ENCODE assay signal across 32 cellular contexts in genomic region chr2:229701062-229701461, GRCh38. TPM values are rescaled to one million over a fixed set of nuclear protein-coding genes. Genes with fewer than 3 reads are reported as not detected.
"Had no signal": no experiment of that assay in that cellular context is flagged by ENCODE, and none has a peak within 500 bp of the region (broad histone marks: within the 10 kb centered on the region; RNA-seq: fewer than 3 reads in every experiment).

No MANE protein-coding gene starts in this region.

- H2AFZ ChIP-seq: parathyroid adenoma had no signal

- H3K4me3 Mint-ChIP-seq: naive thymus-derived CD8-positive, alpha-beta T cell; natural killer cell treated with Interleukin-12 subunit alpha and Interleukin-12 subunit beta and Interleukin-15 and Interleukin-18, amount 100 ng/mL, for 72 hours; nephron progenitor cell; neural crest cell; stimulated activated memory B cell treated with anti-CD40 and anti-IgM and Interleukin-4, amounts not matched to agents 10 μg/mL and 1 μg/mL and 100 μg/mL, for 72 hours; stimulated activated naive CD8-positive, alpha-beta T cell treated with anti-CD3 and anti-CD28 coated beads, Interleukin-15, amount 100 ng/mL, for 72 hours; type B pancreatic cell had no signal

- ATAC-seq: naive thymus-derived CD8-positive, alpha-beta T cell; natural killer cell treated with Interleukin-12 subunit alpha and Interleukin-12 subunit beta and Interleukin-15 and Interleukin-18, amount 100 ng/mL, for 72 hours; psoas muscle; right cardiac atrium; sciatic nerve; stimulated activated memory B cell treated with anti-CD40 and anti-IgM and Interleukin-4, amounts not matched to agents 10 μg/mL and 1 μg/mL and 100 μg/mL, for 72 hours; stimulated activated naive CD8-positive, alpha-beta T cell treated with anti-CD3 and anti-CD28 coated beads, Interleukin-15, amount 100 ng/mL, for 72 hours; stimulated activated naive CD8-positive, alpha-beta T cell treated with anti-CD3 and anti-CD28 coated beads, Interleukin-15, Interleukin-2, amounts not matched to agents 100 U/mL and 50 U/mL, for 24 hours; upper lobe of right lung had no signal

- DNase-seq: naive thymus-derived CD8-positive, alpha-beta T cell; nephron progenitor cell; nucleus accumbens; posterior cingulate gyrus; psoas muscle; right cardiac atrium; spleen; stimulated activated CD4-positive, alpha-beta T cell treated with anti-CD3 and anti-CD28 coated beads, Interleukin-12 subunit alpha, Interleukin-12 subunit beta, amount 100 ng/mL, for 4 hours; stimulated activated CD4-positive, alpha-beta T cell treated with anti-CD3 and anti-CD28 coated beads, Interleukin-1b, Interleukin-23, amount 100 ng/mL, for 48 hours; stimulated activated CD4-positive, alpha-beta T cell treated with anti-CD3 and anti-CD28 coated beads, Interleukin-4, amount 100 ng/mL, for 1 hour; stimulated activated CD4-positive, alpha-beta T cell treated with anti-CD3 and anti-CD28 coated beads, Interleukin-4, amount 100 ng/mL, for 4 hours; stimulated activated CD8-positive, alpha-beta memory T cell treated with anti-CD3 and anti-CD28 coated beads, Interleukin-4, amount 100 ng/mL, for 48 hours; stimulated activated naive CD4-positive, alpha-beta T cell; stimulated activated naive CD8-positive, alpha-beta T cell treated with anti-CD3 and anti-CD28 coated beads, Interleukin-15, amount 100 ng/mL, for 72 hours; stimulated activated naive CD8-positive, alpha-beta T cell treated with anti-CD3 and anti-CD28 coated beads, Interleukin-15, Interleukin-2, amounts not matched to agents 100 U/mL and 50 U/mL, for 24 hours; substantia nigra; testis; tibial artery; transverse colon; upper lobe of right lung; uterus had no signal

- H3K4me2 ChIP-seq: smooth muscle cell had no signal

- H3K9me3 Mint-ChIP-seq: natural killer cell treated with Interleukin-12 subunit alpha and Interleukin-12 subunit beta and Interleukin-15 and Interleukin-18, amount 100 ng/mL, for 72 hours; nephron progenitor cell; neural crest cell; stimulated activated memory B cell treated with anti-CD40 and anti-IgM and Interleukin-4, amounts not matched to agents 10 μg/mL and 1 μg/mL and 100 μg/mL, for 72 hours; stimulated activated naive CD8-positive, alpha-beta T cell treated with anti-CD3 and anti-CD28 coated beads, Interleukin-15, amount 100 ng/mL, for 72 hours; type B pancreatic cell had no signal

- H3K36me3 ChIP-seq: neutrophil, spleen, suprapubic skin, tibial artery, transverse colon, upper lobe of right lung, uterus had no signal

- H3K27me3 ChIP-seq: testis, transverse colon, uterus had no signal

- H3K27ac ChIP-seq: neutrophil, parathyroid adenoma, psoas muscle, skin epidermis, spleen, suprapubic skin, testis, tibial artery, transverse colon, upper lobe of right lung, uterus had no signal

- H3K4me1 Mint-ChIP-seq: naive thymus-derived CD8-positive, alpha-beta T cell; stimulated activated memory B cell treated with anti-CD40 and anti-IgM and Interleukin-4, amounts not matched to agents 10 μg/mL and 1 μg/mL and 100 μg/mL, for 72 hours; stimulated activated naive CD8-positive, alpha-beta T cell treated with anti-CD3 and anti-CD28 coated beads, Interleukin-15, amount 100 ng/mL, for 72 hours had no signal

- H3K9me3 ChIP-seq: neutrophil, psoas muscle, spleen, suprapubic skin, testis, tibial artery, transverse colon, upper lobe of right lung, uterus had no signal

- H3K36me3 Mint-ChIP-seq: natural killer cell treated with Interleukin-12 subunit alpha and Interleukin-12 subunit beta and Interleukin-15 and Interleukin-18, amount 100 ng/mL, for 72 hours; stimulated activated memory B cell treated with anti-CD40 and anti-IgM and Interleukin-4, amounts not matched to agents 10 μg/mL and 1 μg/mL and 100 μg/mL, for 72 hours; type B pancreatic cell had no signal

- H3K4me1 ChIP-seq: parathyroid adenoma, psoas muscle, spleen, suprapubic skin, testis, tibial artery, transverse colon, upper lobe of right lung, uterus had no signal

- H3K9ac ChIP-seq: parathyroid adenoma had no signal

- H3K27ac Mint-ChIP-seq: naive thymus-derived CD8-positive, alpha-beta T cell; natural killer cell treated with Interleukin-12 subunit alpha and Interleukin-12 subunit beta and Interleukin-15 and Interleukin-18, amount 100 ng/mL, for 72 hours; nephron progenitor cell; progenitor cell of endocrine pancreas; stimulated activated memory B cell treated with anti-CD40 and anti-IgM and Interleukin-4, amounts not matched to agents 10 μg/mL and 1 μg/mL and 100 μg/mL, for 72 hours; stimulated activated naive CD8-positive, alpha-beta T cell treated with anti-CD3 and anti-CD28 coated beads, Interleukin-15, amount 100 ng/mL, for 72 hours; type B pancreatic cell had no signal

- H3K4me3 ChIP-seq: psoas muscle, skin epidermis, smooth muscle cell, spleen, suprapubic skin, testis, tibial artery, transverse colon, upper lobe of right lung, uterus had no signal

RNA-seq across cellular contexts. Expression of gene DNER, which starts 13.3 kb away (rescaled TPM):
- total RNA-seq: naive thymus-derived CD8-positive, alpha-beta T cell had no signal
- polyA plus RNA-seq: naive thymus-derived CD8-positive, alpha-beta T cell had no signal
